ENCODE assay signal across 9 cellular contexts in genomic region chr3:127820871-127821853, GRCh38. TPM values are rescaled to one million over a fixed set of nuclear protein-coding genes. Genes with fewer than 3 reads are reported as not detected.
DNase-seq lines count a peak whose midpoint lies in the region; ATAC-seq, FAIRE-seq and TF ChIP-seq lines count a peak whose summit lies in the region.
"Had no signal": no experiment of that assay in that cellular context is flagged by ENCODE, and none has a peak within 500 bp of the region (broad histone marks: within the 10 kb centered on the region; RNA-seq: fewer than 3 reads in every experiment).

No MANE protein-coding gene starts in this region.

- FAIRE-seq in H54 (lab: Jason Lieb, UNC): no peak
- FAIRE-seq: K562 had no signal

- no peak overlapping the region for H2AFZ ChIP-seq in Karpas-422 (ENCODE audit: low read length)

- peaks cover 4% of the 10 kb centered on the region; the same call in 1 of the 2 replicates for H3K79me2 ChIP-seq in Karpas-422 (ENCODE audit: low read length)

- H3K9me3 Mint-ChIP-seq in MCF 10A (ENCODE audit: unreplicated experiment): peaks cover 1% of the 10 kb centered on the region
- no peaks in the 10 kb centered on the region for H3K9me3 Mint-ChIP-seq in memory B cell

- H3K27me3 Mint-ChIP-seq in MCF 10A (ENCODE audit: insufficient read depth, unreplicated experiment): no peaks in the 10 kb centered on the region
- H3K27me3 Mint-ChIP-seq in memory B cell: peaks cover 12% of the 10 kb centered on the region

- peaks cover 24% of the 10 kb centered on the region for H3K36me3 ChIP-seq in Karpas-422 (ENCODE audit: insufficient read depth, low read length)

- peak overlapping the region; percentile 82 for H3K4me2 ChIP-seq in Karpas-422 (ENCODE audit: low read depth, low read length, poor library complexity, severe bottlenecking)

- BruUV-seq in MCF 10A (replicated peaks; lab: Mats Ljungman, UMichigan): no TSS peak

- DNase-seq in Daoy (ENCODE audit: low read depth) (peak; percentile 41), Karpas-422 (peak; percentile 81), MCF 10A (ENCODE audit: unreplicated experiment) (peak; percentile 21), memory B cell (ENCODE audit: low spot score in 2 of 2) (no peak), H54 (ENCODE audit: insufficient read length, low spot score) (no peak), NCI-H748 treated with DMSO at 0.1 percent for 48 hours (lab: John Stamatoyannopoulos, UW) (no peak)
- DNase-seq in stimulated activated naive CD4-positive, alpha-beta T cell treated with Interleukin-2 at 50 U/mL for 16 hours (lab: John Stamatoyannopoulos, UW): no peak

- peaks cover 46% of the 10 kb centered on the region for H3K4me1 Mint-ChIP-seq in MCF 10A (ENCODE audit: insufficient read depth, unreplicated experiment)
- H3K4me1 Mint-ChIP-seq in memory B cell: peaks cover 16% of the 10 kb centered on the region

- H3K36me3 Mint-ChIP-seq in MCF 10A (ENCODE audit: insufficient read depth, unreplicated experiment) (no peaks in the 10 kb centered on the region), memory B cell (no peaks in the 10 kb centered on the region)

- peak overlapping the region; percentile 97 for H3K27ac ChIP-seq in Karpas-422 (ENCODE audit: low read length)

- no peaks in the 10 kb centered on the region for H3K9me3 ChIP-seq in Karpas-422 (ENCODE audit: low read length)

- no peak for TF ChIP-seq CTCF in MCF 10A (IDR thresholded peaks at IDR 0.05; ENCODE audit: unreplicated experiment)

- no peaks in the 10 kb centered on the region for H3K9me2 ChIP-seq in Karpas-422 (replicated peaks; ENCODE audit: insufficient read depth, low read length)

- no peaks in the 10 kb centered on the region for H4K20me1 ChIP-seq in Karpas-422 (ENCODE audit: insufficient read depth, low read depth, low read length)

- CTCF ChIA-PET in MCF 10A (lab: Yijun Ruan, JAX): interaction anchor here (0.6 kb wide), 2 partner anchors 73 to 120 kb away, joined by 3 to 4 read pairs; no protein-coding TSS in a partner anchor

- H3K27me3 ChIP-seq in Karpas-422 (ENCODE audit: low read length): no peaks in the 10 kb centered on the region

- TF ChIP-seq POLR2A in H54 (IDR thresholded peaks at IDR 0.05; ENCODE audit: low read depth, low read length): no peak

- peaks cover 73% of the 10 kb centered on the region for H3K4me1 ChIP-seq in Karpas-422 (ENCODE audit: low read length)

- H3K9ac ChIP-seq in Karpas-422 (ENCODE audit: low read length): peak overlapping the region; percentile 77

- peak overlapping the region; percentile 74 for H3K27ac Mint-ChIP-seq in MCF 10A (ENCODE audit: low read depth, unreplicated experiment)
- H3K27ac Mint-ChIP-seq in memory B cell: peak overlapping the region; percentile 54

- intact Hi-C loops in MCF 10A (cut with micrococcal nuclease): loop anchor here (5.0 kb wide), 1 partner anchor 169 kb away; no protein-coding TSS in a partner anchor

- H3K4me3 Mint-ChIP-seq in MCF 10A (ENCODE audit: unreplicated experiment) (peak overlapping the region; percentile 24), memory B cell (peak overlapping the region; percentile 46)

- peak; percentile 62 for ATAC-seq in memory B cell (ENCODE audit: low read depth)
- no peak for ATAC-seq in HG03457 (IDR thresholded peaks at IDR 0.05; ENCODE audit: unreplicated experiment)
- ATAC-seq: K562 had no signal

- POLR2A ChIA-PET in MCF 10A (lab: Yijun Ruan, JAX): interaction anchor here (0.6 to 2.9 kb wide), 5 partner anchors 12 to 90 kb away, joined by 3 to 14 read pairs (median 3); no protein-coding TSS in a partner anchor

- peak overlapping the region; percentile 67 for H3K4me3 ChIP-seq in Karpas-422 (ENCODE audit: low read length)
- H3K4me3 ChIP-seq: K562 had no signal

RNA-seq across cellular contexts. Expression of gene MGLL, which starts 1.2 kb away (rescaled TPM):
- 32.1 and 37.1 TPM in 2 replicates for total RNA-seq in Daoy (2014; rRNA removed; shearing (Covaris generic))
- total RNA-seq in Karpas-422 (2014; rRNA removed; shearing (Covaris generic); ENCODE audit: low replicate concordance): 58.0 and 63.3 TPM in 2 replicates
- 12.6 and 25.3 TPM in 2 replicates for total RNA-seq in MCF 10A (2022)

Comparison
In these comparisons a context has a peak if more than half of its experiments do, and no peak if none do; other contexts are left out.
1. DNase-seq: peak in Daoy (single experiment), Karpas-422 (single experiment) and MCF 10A (single experiment); none in memory B cell (0 of 2), stimulated activated naive CD4-positive, alpha-beta T cell treated with Interleukin-2 at 50 U/mL for 16 hours (single experiment), H54 (single experiment) and NCI-H748 treated with DMSO at 0.1 percent for 48 hours (single experiment).